Comparison of ENCODE assay signal across 8 cellular contexts in the genomic region with DNA sequence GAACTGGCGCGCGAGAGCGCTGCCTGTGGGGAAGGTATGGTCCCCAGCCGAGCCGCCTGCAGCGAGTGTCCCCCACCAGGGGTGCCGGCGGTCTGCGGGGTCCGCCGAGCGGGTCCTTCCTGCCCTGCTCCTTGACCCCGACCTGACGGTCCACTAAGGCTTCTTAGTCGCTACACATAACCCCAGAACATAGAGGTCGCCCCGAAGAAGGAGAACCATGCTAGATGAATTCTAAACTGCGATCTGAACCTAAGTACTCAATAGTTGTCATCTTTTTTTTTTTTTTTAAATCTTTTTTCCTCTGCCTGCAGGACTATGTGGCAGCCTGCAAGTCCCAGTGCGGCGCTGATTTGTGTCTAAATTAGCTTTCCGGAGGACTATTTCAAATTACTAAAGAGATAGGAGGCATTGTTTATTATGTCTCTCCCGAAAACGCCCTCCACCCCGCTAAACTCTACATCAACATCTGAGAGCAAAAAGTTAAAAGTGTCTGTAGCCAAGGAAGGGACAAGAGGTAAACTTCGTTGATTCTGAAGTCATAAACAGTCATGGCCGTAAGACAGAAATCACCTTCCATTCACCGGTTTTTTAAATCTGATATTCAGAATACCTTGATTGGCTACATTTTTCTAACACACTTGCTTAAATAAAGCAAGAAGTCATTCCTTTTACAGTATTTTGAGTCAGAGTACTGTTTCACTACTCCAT. TPM values are rescaled to one million over a fixed set of nuclear protein-coding genes. Genes with fewer than 3 reads are reported as not detected.
DNase-seq lines count a peak whose midpoint lies in the region; ATAC-seq, FAIRE-seq and TF ChIP-seq lines count a peak whose summit lies in the region.

No MANE protein-coding gene starts in this region.

- TF ChIP-seq POLR2A in GM12891 (IDR thresholded peaks at IDR 0.05; ENCODE audit: low read depth, low read length): no peak

- 13 to 16% methylated on average over 15 to 28 of the region's 28 CpGs for WGBS in endodermal cell (ENCODE audit: insufficient coverage in 1 of 2, insufficient read length in 1 of 2), 2 experiments

- H3K27me3 Mint-ChIP-seq in activated naive CD4-positive, alpha-beta T cell treated with anti-CD3 and anti-CD28 coated beads for 36 hours (ENCODE audit: low read depth): no peaks in the 10 kb centered on the region
- H3K27me3 Mint-ChIP-seq in endodermal cell (ENCODE audit: insufficient read depth): peaks cover 3% of the 10 kb centered on the region
- H3K27me3 Mint-ChIP-seq in naive thymus-derived CD8-positive, alpha-beta T cell: peaks cover 0 to 1% (median 0%) of the 10 kb centered on the region in 5 donors

- no peaks in the 10 kb centered on the region for H3K4me1 ChIP-seq in SJCRH30
- H3K4me1 ChIP-seq in endodermal cell (ENCODE audit: control insufficient read depth, insufficient read depth, low read length): no peaks in the 10 kb centered on the region

- POLR2A ChIA-PET in naive thymus-derived CD8-positive, alpha-beta T cell (lab: Charles Lee): interaction anchor here (0.5 to 2.9 kb wide), 12 partner anchors 19 to 824 kb away, joined by 3 to 41 read pairs (median 3); a partner anchor contains a TSS

- H3K4me3 Mint-ChIP-seq in activated naive CD4-positive, alpha-beta T cell treated with anti-CD3 and anti-CD28 coated beads for 36 hours: peak overlapping the region; percentile 93
- peak overlapping the region; percentile 77 for H3K4me3 Mint-ChIP-seq in endodermal cell
- peak overlapping the region; percentile 91 to 99 (median 98) for H3K4me3 Mint-ChIP-seq in naive thymus-derived CD8-positive, alpha-beta T cell

- no peaks in the 10 kb centered on the region for H3K27me3 ChIP-seq in SJCRH30
- H3K27me3 ChIP-seq in endodermal cell (ENCODE audit: control insufficient read depth, insufficient read depth, low read length, poor library complexity, severe bottlenecking): no peaks in the 10 kb centered on the region

- H3K36me3 Mint-ChIP-seq in activated naive CD4-positive, alpha-beta T cell treated with anti-CD3 and anti-CD28 coated beads for 36 hours (ENCODE audit: low read depth): no peaks in the 10 kb centered on the region
- no peaks in the 10 kb centered on the region for H3K36me3 Mint-ChIP-seq in endodermal cell (ENCODE audit: low read depth)
- no peaks in the 10 kb centered on the region for H3K36me3 Mint-ChIP-seq in naive thymus-derived CD8-positive, alpha-beta T cell

- CTCF ChIA-PET in activated naive CD4-positive, alpha-beta T cell treated with anti-CD3 and anti-CD28 coated beads for 36 hours (lab: Charles Lee): interaction anchor here (0.5 to 6.6 kb wide), 5 partner anchors 72 to 286 kb away, joined by 3 to 65 read pairs (median 5); a partner anchor contains a TSS

- no peaks in the 10 kb centered on the region for H3K9me3 ChIP-seq in SJCRH30 (replicated peaks)
- no peaks in the 10 kb centered on the region for H3K9me3 ChIP-seq in endodermal cell (ENCODE audit: control insufficient read depth, low read length)

- H3K4me3 ChIP-seq in SJCRH30 (peak overlapping the region; percentile 71), endodermal cell (ENCODE audit: low read length) (peak overlapping the region; percentile 93)

- no peaks in the 10 kb centered on the region for H3K36me3 ChIP-seq in SJCRH30
- H3K36me3 ChIP-seq in endodermal cell (ENCODE audit: control insufficient read depth, insufficient read depth, low read length): no peaks in the 10 kb centered on the region

- intact Hi-C loops in activated naive CD4-positive, alpha-beta T cell treated with anti-CD3 and anti-CD28 coated beads for 36 hours (cut with micrococcal nuclease): loop anchor here (1.0 to 10.0 kb wide), 7 partner anchors 174 to 824 kb away; a partner anchor contains a TSS

- H3K27ac ChIP-seq in SJCRH30 (peak overlapping the region; percentile 89), endodermal cell (ENCODE audit: low read depth, low read length) (no peak overlapping the region)

- ATAC-seq in HG02938 (IDR thresholded peaks at IDR 0.05; ENCODE audit: unreplicated experiment): peak; percentile 37
- peak; percentile 39 to 45 for ATAC-seq in naive thymus-derived CD8-positive, alpha-beta T cell

- FAIRE-seq in GM12891 (lab: Jason Lieb, UNC): no peak

- no peaks in the 10 kb centered on the region for H3K9me3 Mint-ChIP-seq in activated naive CD4-positive, alpha-beta T cell treated with anti-CD3 and anti-CD28 coated beads for 36 hours
- H3K9me3 Mint-ChIP-seq in endodermal cell: no peaks in the 10 kb centered on the region
- no peaks in the 10 kb centered on the region for H3K9me3 Mint-ChIP-seq in naive thymus-derived CD8-positive, alpha-beta T cell

- H3K27ac Mint-ChIP-seq in activated naive CD4-positive, alpha-beta T cell treated with anti-CD3 and anti-CD28 coated beads for 36 hours: peak overlapping the region; percentile 100
- H3K27ac Mint-ChIP-seq in endodermal cell: peak overlapping the region; percentile 100
- peak overlapping the region; percentile 100 for H3K27ac Mint-ChIP-seq in naive thymus-derived CD8-positive, alpha-beta T cell

- TF ChIP-seq CTCF in endodermal cell (conservative IDR thresholded peaks at IDR 0.05): peak; percentile 31

- DNase-seq in activated naive CD4-positive, alpha-beta T cell treated with anti-CD3 and anti-CD28 coated beads for 36 hours: no peak
- DNase-seq in activated naive CD4-positive, alpha-beta T cell treated with Interleukin-2 at 50 U/mL for 16 hours: no peak
- DNase-seq in SJCRH30 (no peak), endodermal cell (no peak), GM12891 (ENCODE audit: insufficient read length, low spot score) (no peak), NCI-H226 (no peak)
- DNase-seq in naive thymus-derived CD8-positive, alpha-beta T cell: no peak

- H3K4me1 Mint-ChIP-seq in activated naive CD4-positive, alpha-beta T cell treated with anti-CD3 and anti-CD28 coated beads for 36 hours (ENCODE audit: low read depth): peaks cover 21% of the 10 kb centered on the region
- peaks cover 4% of the 10 kb centered on the region for H3K4me1 Mint-ChIP-seq in endodermal cell
- peaks cover 0 to 19% (median 10%) of the 10 kb centered on the region in 4 donors for H3K4me1 Mint-ChIP-seq in naive thymus-derived CD8-positive, alpha-beta T cell

- H3K9ac ChIP-seq in endodermal cell (ENCODE audit: extremely low read depth, low read length, poor library complexity, severe bottlenecking): peak overlapping the region; percentile 91

TF ChIP-seq in GM12891, 5 proteins besides CTCF, POLR2A, EP300 and RAD21:
- TF ChIP-seq POLR2AphosphoS5 (IDR thresholded peaks at IDR 0.05; ENCODE audit: low read depth, low read length) (no peak), POU2F2 (IDR thresholded peaks at IDR 0.05; ENCODE audit: low read depth, low read length) (no peak), SPI1 (IDR thresholded peaks at IDR 0.05; ENCODE audit: low read depth, low read length) (no peak), PAX5 (IDR thresholded peaks at IDR 0.05; ENCODE audit: insufficient read depth, low read length, severe bottlenecking) (no peak), TAF1 (IDR thresholded peaks at IDR 0.05; ENCODE audit: low read depth, low read length) (no peak)

RNA-seq across cellular contexts. Expression of a gene that starts 0.5 kb away (rescaled TPM):
- under 1 TPM; 0.57 to 0.67 TPM for total RNA-seq in activated naive CD4-positive, alpha-beta T cell treated with anti-CD3 and anti-CD28 coated beads for 36 hours
- total RNA-seq in SJCRH30 (2014; rRNA removed; shearing (Covaris generic)): 0.14 TPM in 1 of 2 replicates, not detected in the other
- 1 to 10 TPM in 1 of 2 donors, under 1 TPM in 1; 0.69 to 1.3 TPM for total RNA-seq in endodermal cell
- polyA plus RNA-seq in endodermal cell (2013, experiment 1 of 2): not detected
- polyA plus RNA-seq in endodermal cell (2013, experiment 2 of 2): not detected
- total RNA-seq in naive thymus-derived CD8-positive, alpha-beta T cell: under 1 TPM in 1 of 2 experiments, not detected in 1; 0.65 TPM
- not detected for polyA plus RNA-seq in naive thymus-derived CD8-positive, alpha-beta T cell
- 0.22 TPM for polyA plus RNA-seq in GM12891 (2012; ENCODE audit: low read depth, missing spikeins)
